Comparison of ENCODE assay signal across 9 cellular contexts in genomic region chr6:139030539-139030938, GRCh38. TPM values are rescaled to one million over a fixed set of nuclear protein-coding genes. Genes with fewer than 3 reads are reported as not detected.
DNase-seq lines count a peak whose midpoint lies in the region; ATAC-seq and TF ChIP-seq lines count a peak whose summit lies in the region.
"Had no signal": no experiment of that assay in that cellular context is flagged by ENCODE, and none has a peak within 500 bp of the region (broad histone marks: within the 10 kb centered on the region; RNA-seq: fewer than 3 reads in every experiment).

No MANE protein-coding gene starts in this region.

- CTCF ChIA-PET in activated CD4-positive, alpha-beta T cell treated with anti-CD3 and anti-CD28 coated beads, Interleukin-2, amount 10 ng/mL, durations not matched to agents 7 days and 5 days (lab: Charles Lee) = interaction anchor here (1.0 to 2.2 kb wide), 4 partner anchors 8 to 44 kb away, joined by 3 to 7 read pairs (median 6); partner anchors contain the start of gene REPS1

- peak overlapping the region; percentile 87 for H3K27ac ChIP-seq in mesodermal cell (ENCODE audit: low read depth, low read length, severe bottlenecking)

- no peaks in the 10 kb centered on the region for H3K27me3 Mint-ChIP-seq in activated CD4-positive, alpha-beta T cell treated with anti-CD3 and anti-CD28 coated beads, Interleukin-2, amount 10 ng/mL, durations not matched to agents 7 days and 5 days
- no peaks in the 10 kb centered on the region for H3K27me3 Mint-ChIP-seq in osteocyte (ENCODE audit: unreplicated experiment)

- peak; percentile 35 for ATAC-seq in HG02884 (IDR thresholded peaks at IDR 0.05; ENCODE audit: unreplicated experiment)
- ATAC-seq: mucosa of descending colon had no signal

- H3K27ac Mint-ChIP-seq in activated CD4-positive, alpha-beta T cell treated with anti-CD3 and anti-CD28 coated beads, Interleukin-2, amount 10 ng/mL, durations not matched to agents 7 days and 5 days = no peak overlapping the region
- no peak overlapping the region for H3K27ac Mint-ChIP-seq in osteocyte (ENCODE audit: unreplicated experiment)

- peaks cover 33% of the 10 kb centered on the region for H3K4me1 Mint-ChIP-seq in activated CD4-positive, alpha-beta T cell treated with anti-CD3 and anti-CD28 coated beads, Interleukin-2, amount 10 ng/mL, durations not matched to agents 7 days and 5 days
- peaks cover 13% of the 10 kb centered on the region for H3K4me1 Mint-ChIP-seq in osteocyte (ENCODE audit: unreplicated experiment)

- H3K4me3 Mint-ChIP-seq in activated CD4-positive, alpha-beta T cell treated with anti-CD3 and anti-CD28 coated beads, Interleukin-2, amount 10 ng/mL, durations not matched to agents 7 days and 5 days = no peak overlapping the region
- H3K4me3 Mint-ChIP-seq in osteocyte (ENCODE audit: unreplicated experiment) = no peak overlapping the region

- peak overlapping the region; percentile 93 for H3K4me3 ChIP-seq in mesodermal cell (ENCODE audit: extremely low read depth, insufficient read depth, low read length, poor library complexity, severe bottlenecking)

- H3K9me3 Mint-ChIP-seq in activated CD4-positive, alpha-beta T cell treated with anti-CD3 and anti-CD28 coated beads, Interleukin-2, amount 10 ng/mL, durations not matched to agents 7 days and 5 days = no peaks in the 10 kb centered on the region
- no peaks in the 10 kb centered on the region for H3K9me3 Mint-ChIP-seq in osteocyte (ENCODE audit: unreplicated experiment)

- no peak for TF ChIP-seq CTCF in osteocyte (IDR thresholded peaks at IDR 0.05)

- H3K4me1 ChIP-seq in mesodermal cell (ENCODE audit: control insufficient read depth, insufficient read depth, low read length, poor library complexity, severe bottlenecking) = peaks cover 9% of the 10 kb centered on the region

- peak; percentile 59 for DNase-seq in activated CD4-positive, alpha-beta T cell treated with anti-CD3 and anti-CD28 coated beads, Interleukin-2, amount 10 ng/mL, durations not matched to agents 7 days and 5 days
- DNase-seq in activated CD4-positive, alpha-beta T cell treated with anti-CD3 and anti-CD28 coated beads for 1 hour = no peak
- DNase-seq in NOMO-1 treated with dmso at 0.1 percent for 144 hours (lab: John Stamatoyannopoulos, UW; ENCODE audit: unreplicated experiment) (peak; percentile 45), NCI-H2081 treated with DMSO at 0.1 percent for 48 hours (lab: John Stamatoyannopoulos, UW) (no peak), osteocyte (ENCODE audit: extremely low spot score, unreplicated experiment) (no peak), SHP77 treated with DMSO at 0.1 percent for 48 hours (lab: John Stamatoyannopoulos, UW) (no peak)

- H3K9me3 ChIP-seq in mesodermal cell (ENCODE audit: control insufficient read depth, low read length) = no peaks in the 10 kb centered on the region
- H3K9me3 ChIP-seq: mucosa of descending colon had no signal

- 84 to 100% methylated on average over 2 to 3 of the region's 7 CpGs for WGBS in mesodermal cell (ENCODE audit: insufficient coverage in 2 of 2), 2 experiments

- peaks cover 34% of the 10 kb centered on the region for H3K36me3 ChIP-seq in mesodermal cell (ENCODE audit: control insufficient read depth, insufficient read depth, low read length)

- H3K36me3 Mint-ChIP-seq in activated CD4-positive, alpha-beta T cell treated with anti-CD3 and anti-CD28 coated beads, Interleukin-2, amount 10 ng/mL, durations not matched to agents 7 days and 5 days (ENCODE audit: low read depth) = peaks cover 31% of the 10 kb centered on the region
- H3K36me3 Mint-ChIP-seq in osteocyte (ENCODE audit: unreplicated experiment) = peaks cover 18% of the 10 kb centered on the region

- POLR2A ChIA-PET in activated CD4-positive, alpha-beta T cell treated with anti-CD3 and anti-CD28 coated beads, Interleukin-2, amount 10 ng/mL, durations not matched to agents 7 days and 5 days (lab: Charles Lee) = no interaction called here

RNA-seq across cellular contexts. Expression of gene ABRACL, which starts 2.0 kb away (rescaled TPM):
- 100 to 1,000 TPM; 132 to 174 TPM for total RNA-seq in activated CD4-positive, alpha-beta T cell treated with anti-CD3 and anti-CD28 coated beads, Interleukin-2, amount 10 ng/mL, durations not matched to agents 7 days and 5 days
- 135 TPM for polyA plus RNA-seq in mesodermal cell (2013, experiment 1 of 2)
- 133 TPM for polyA plus RNA-seq in mesodermal cell (2013, experiment 2 of 2)
- 16.9 and 23.0 TPM in 2 replicates for total RNA-seq in osteocyte

RNA-seq across cellular contexts. Expression of gene REPS1, which starts 42.5 kb away (rescaled TPM):
- 10 to 100 TPM; 44.5 to 58.1 TPM for total RNA-seq in activated CD4-positive, alpha-beta T cell treated with anti-CD3 and anti-CD28 coated beads, Interleukin-2, amount 10 ng/mL, durations not matched to agents 7 days and 5 days
- polyA plus RNA-seq in mesodermal cell (2013, experiment 1 of 2) = 54.6 TPM
- 52.9 TPM for polyA plus RNA-seq in mesodermal cell (2013, experiment 2 of 2)
- 32.2 and 38.0 TPM in 2 replicates for total RNA-seq in osteocyte

Comparison
In these comparisons a context has a peak if more than half of its experiments do, and no peak if none do; other contexts are left out.
1. DNase-seq: peak in activated CD4-positive, alpha-beta T cell treated with anti-CD3 and anti-CD28 coated beads, Interleukin-2, amount 10 ng/mL, durations not matched to agents 7 days and 5 days (single experiment) and NOMO-1 treated with dmso at 0.1 percent for 144 hours (single experiment); none in activated CD4-positive, alpha-beta T cell treated with anti-CD3 and anti-CD28 coated beads for 1 hour (single experiment), NCI-H2081 treated with DMSO at 0.1 percent for 48 hours (single experiment), osteocyte (single experiment) and SHP77 treated with DMSO at 0.1 percent for 48 hours (single experiment).